In genomic region chr12:104219361-104219892, GRCh38 we compare ENCODE assay signal across 8 cellular contexts. TPM values are rescaled to one million over a fixed set of nuclear protein-coding genes. Genes with fewer than 3 reads are reported as not detected.
DNase-seq lines count a peak whose midpoint lies in the region; ATAC-seq and TF ChIP-seq lines count a peak whose summit lies in the region.

No MANE protein-coding gene starts in this region.

- H3K27me3 ChIP-seq in heart right ventricle (peaks cover 0 to 5% (median 0%) of the 10 kb centered on the region in 7 donors), stomach (no peaks in the 10 kb centered on the region)

- TF ChIP-seq CTCF in activated B cell treated with CpG ODN at 0.5 μM for 24 hours (IDR thresholded peaks at IDR 0.05) (no peak), heart right ventricle (IDR thresholded peaks at IDR 0.05) (no peak), stomach (IDR thresholded peaks at IDR 0.05) (no peak)

- peaks cover 21% of the 10 kb centered on the region for H3K4me1 Mint-ChIP-seq in activated B cell treated with CpG ODN at 0.5 μM for 24 hours

- no peak for TF ChIP-seq POLR2A in stomach (IDR thresholded peaks at IDR 0.05)

- H3K36me3 Mint-ChIP-seq in activated B cell treated with CpG ODN at 0.5 μM for 24 hours (ENCODE audit: low read depth) = no peaks in the 10 kb centered on the region

- H3K27ac ChIP-seq in heart right ventricle (peak overlapping the region; percentile 54 to 93 (median 72)), stomach (peak overlapping the region in 4 of 5 donors; percentile 82 to 88 (median 88))

- no peak for TF ChIP-seq EP300 in stomach (IDR thresholded peaks at IDR 0.05)

- intact Hi-C loops in activated B cell treated with CpG ODN at 0.5 μM for 24 hours (cut with micrococcal nuclease) = loop anchor here (5.0 kb wide), 1 partner anchor 888 kb away; the partner anchor contains the start of gene WASHC4
- intact Hi-C loops in heart right ventricle (cut with DNase I) = loop anchor here in 9 of 10 donors (1.0 to 5.0 kb wide), 7 partner anchors 67 to 138 kb away; partner anchors contain the start of gene EID3 (in 1 of the 9)
- intact Hi-C loops in stomach (cut with DNase I; ENCODE audit: low total_unique reads) = loop anchor here (10.0 kb wide), 1 partner anchor 85 kb away; the partner anchor contains the start of gene EID3

- peak; percentile 83 for DNase-seq in AG20443 (ENCODE audit: low spot score)
- DNase-seq in HT1080 (ENCODE audit: low read depth) = peak; percentile 93
- DNase-seq in activated B cell treated with CpG ODN at 0.5 μM for 24 hours = no peak
- DNase-seq in heart right ventricle = peak in 1 of 2 donors; percentile 9
- DNase-seq in stomach = no peak

- POLR2A ChIA-PET in activated B cell treated with CpG ODN at 0.5 μM for 24 hours (lab: Charles Lee) = interaction anchor here (0.6 to 5.7 kb wide), 3 partner anchors 68 to 109 kb away, joined by 5 to 51 read pairs (median 10); partner anchors contain the start of gene EID3

- H3K4me3 Mint-ChIP-seq in activated B cell treated with CpG ODN at 0.5 μM for 24 hours = no peak overlapping the region

- H3K9me3 ChIP-seq in heart right ventricle = no peaks in the 10 kb centered on the region
- H3K9me3 ChIP-seq in stomach = no peaks in the 10 kb centered on the region

- peaks cover 10% of the 10 kb centered on the region for H3K27me3 Mint-ChIP-seq in activated B cell treated with CpG ODN at 0.5 μM for 24 hours

- 12 to 14% methylated on average over 4 of the region's 4 CpGs for WGBS in heart right ventricle, 2 donors
- WGBS in stomach, 5 donors = 11 to 22% (median 16%) methylated on average over 4 of the region's 4 CpGs

- H3K4me3 ChIP-seq in heart right ventricle (no peak overlapping the region), stomach (no peak overlapping the region)

- H3K4me1 ChIP-seq in heart right ventricle = peaks cover 0 to 33% (median 14%) of the 10 kb centered on the region in 9 donors
- H3K4me1 ChIP-seq in stomach = peaks cover 18 to 56% (median 37%) of the 10 kb centered on the region in 4 donors

- CTCF ChIA-PET in activated B cell treated with CpG ODN at 0.5 μM for 24 hours (lab: Charles Lee) = interaction anchor here (0.7 kb wide), 1 partner anchor 8 kb away, joined by 3 read pairs; no protein-coding TSS in a partner anchor

- H3K27ac Mint-ChIP-seq in activated B cell treated with CpG ODN at 0.5 μM for 24 hours = peak overlapping the region; percentile 47

- H3K9me3 Mint-ChIP-seq in activated B cell treated with CpG ODN at 0.5 μM for 24 hours = no peaks in the 10 kb centered on the region

- ATAC-seq in activated B cell treated with CpG ODN at 0.5 μM for 24 hours (ENCODE audit: low read depth) (no peak), heart right ventricle (peak; percentile 41 to 80 (median 65)), HG03457 (IDR thresholded peaks at IDR 0.05; ENCODE audit: unreplicated experiment) (no peak), GM19452 (IDR thresholded peaks at IDR 0.05; ENCODE audit: unreplicated experiment) (no peak), GM19324 (IDR thresholded peaks at IDR 0.05; ENCODE audit: low FRiP score, unreplicated experiment) (no peak)

- H3K36me3 ChIP-seq in heart right ventricle (no peaks in the 10 kb centered on the region), stomach (no peaks in the 10 kb centered on the region)

RNA-seq across cellular contexts. Expression of gene TXNRD1, which starts 3.8 kb away (rescaled TPM):
- 340 and 396 TPM in 2 replicates for total RNA-seq in HT1080 (2014; rRNA removed; shearing (Covaris generic))
- polyA plus RNA-seq in HT1080 (2015; cell fraction: cytosol; rRNA removed) = 322 and 364 TPM in 2 replicates
- polyA plus RNA-seq in HT1080 (2015; cell fraction: nucleus; rRNA removed) = 328 and 396 TPM in 2 replicates
- total RNA-seq in activated B cell treated with CpG ODN at 0.5 μM for 24 hours (72.0 and 77.3 TPM in 2 replicates), heart right ventricle (100 to 1,000 TPM in 2 of 10 donors, 10 to 100 TPM in 8; 57.7 to 113 (median 86.9) TPM), stomach (100 to 1,000 TPM in 2 of 5 donors, 10 to 100 TPM in 3; 61.8 to 208 (median 89.5) TPM)
- polyA plus RNA-seq in heart right ventricle (10 to 100 TPM; 20.6 to 60.2 TPM), stomach (10 to 100 TPM; 19.4 to 64.3 (median 54.2) TPM)

Comparison
In these comparisons a context has a peak if more than half of its experiments do, and no peak if none do; other contexts are left out.
1. DNase-seq: peak in AG20443 (single experiment) and HT1080 (single experiment); none in activated B cell treated with CpG ODN at 0.5 μM for 24 hours (single experiment) and stomach (single experiment).
2. ATAC-seq: peak in heart right ventricle (8 of 8); none in activated B cell treated with CpG ODN at 0.5 μM for 24 hours (single experiment), HG03457 (single experiment), GM19452 (single experiment) and GM19324 (single experiment).